ENCODE assay signal across 15 cellular contexts in the genomic region with DNA sequence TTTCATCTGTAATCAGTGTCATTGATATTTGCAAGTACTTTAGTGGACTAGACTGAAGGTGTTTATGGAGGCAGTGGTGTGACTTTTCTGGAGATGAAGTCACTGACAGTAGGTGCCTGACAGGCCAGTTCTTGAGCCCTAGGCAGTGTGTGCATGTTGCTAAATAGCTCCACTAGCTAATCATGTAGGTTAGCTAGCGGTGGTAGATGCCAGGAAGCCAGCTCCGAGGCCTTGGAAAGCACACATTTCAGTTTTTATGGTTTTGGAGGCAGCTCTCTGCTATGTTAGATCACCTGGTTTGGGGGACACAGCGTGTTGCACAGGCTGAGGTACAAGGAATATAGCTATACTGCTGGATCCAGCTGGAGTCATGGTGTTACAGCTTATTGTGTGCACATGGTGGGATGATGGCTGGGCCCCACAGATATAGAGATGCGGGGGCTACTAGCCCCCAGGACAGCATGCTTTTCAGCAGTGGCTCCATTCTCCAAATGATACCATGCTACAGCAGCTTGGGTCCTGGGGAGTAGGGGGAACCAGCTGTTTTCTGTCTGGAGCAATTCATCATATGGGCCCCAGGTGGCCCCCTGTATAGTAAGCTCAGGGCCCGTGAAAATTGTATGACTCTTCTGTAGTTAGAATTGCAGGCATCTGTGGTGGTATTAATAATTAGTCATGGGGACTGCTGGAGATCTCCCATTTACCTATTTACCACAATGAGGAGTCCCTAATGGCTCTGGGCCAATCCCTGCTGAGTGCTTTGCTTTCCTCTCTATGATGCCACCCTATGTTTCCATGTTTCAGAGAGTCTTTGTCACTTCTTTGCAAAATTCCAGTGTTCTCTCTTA.
A peak's percentile ranks its signal among the peaks of the same experiment; 100 is the strongest.
DNase-seq lines count a peak whose midpoint lies in the region; TF ChIP-seq lines count a peak whose summit lies in the region.
"Had no signal": no experiment of that assay in that cellular context is flagged by ENCODE, and none has a peak within 500 bp of the region (broad histone marks: within the 10 kb centered on the region; RNA-seq: fewer than 3 reads in every experiment).

No MANE protein-coding gene starts in this region.

- H3K9me3 ChIP-seq in A673 (ENCODE audit: low read depth, low read length, poor library complexity, severe bottlenecking), result no peaks in the 10 kb centered on the region
- H3K9me3 ChIP-seq in SJCRH30 (replicated peaks), result peaks cover 1% of the 10 kb centered on the region; the same call in 1 of the 2 replicates
- H3K9me3 ChIP-seq in neural progenitor cell (ENCODE audit: low read depth), result no peaks in the 10 kb centered on the region
- H3K9me3 ChIP-seq: BLaER1 treated with 17β-estradiol and CSF1 and Interleukin-3, amounts not matched to agents 10 nM and 100 nM; HAP-1 had no signal

- H3K27ac ChIP-seq in A673 (ENCODE audit: low read depth, low read length, poor library complexity, severe bottlenecking) (no peak overlapping the region), SJCRH30 (peak overlapping the region; percentile 98), neural progenitor cell (no peak overlapping the region)
- H3K27ac ChIP-seq: 22Rv1; BLaER1 treated with 17β-estradiol and CSF1 and Interleukin-3, amounts not matched to agents 10 nM and 100 nM; HL-60 had no signal

- POLR2A ChIA-PET in A673 (lab: Charles Lee; ENCODE audit: low non-redundant PET), result no interaction called here

- peak overlapping the region; percentile 32 for H2AFZ ChIP-seq in neural progenitor cell (replicated peaks)

- H3K27me3 ChIP-seq in A673 (replicated peaks; ENCODE audit: insufficient read depth, low read depth, low read length, poor library complexity), result no peaks in the 10 kb centered on the region
- H3K27me3 ChIP-seq in SJCRH30, result no peaks in the 10 kb centered on the region
- H3K27me3 ChIP-seq in neural progenitor cell, result no peaks in the 10 kb centered on the region
- H3K27me3 ChIP-seq: BLaER1 treated with 17β-estradiol and CSF1 and Interleukin-3, amounts not matched to agents 10 nM and 100 nM had no signal

- CTCF ChIA-PET in A673 (lab: Charles Lee), result no interaction called here

- H3K4me1 ChIP-seq in A673 (ENCODE audit: insufficient read depth, low read length, poor library complexity, severe bottlenecking) (no peaks in the 10 kb centered on the region), SJCRH30 (peaks cover 35% of the 10 kb centered on the region), neural progenitor cell (no peaks in the 10 kb centered on the region)
- H3K4me1 ChIP-seq: BLaER1 treated with 17β-estradiol and CSF1 and Interleukin-3, amounts not matched to agents 10 nM and 100 nM; HAP-1 had no signal

- no peaks in the 10 kb centered on the region for H4K20me1 ChIP-seq in neural progenitor cell (ENCODE audit: low read depth)
- H4K20me1 ChIP-seq: BLaER1 treated with 17β-estradiol and CSF1 and Interleukin-3, amounts not matched to agents 10 nM and 100 nM had no signal

- H3K79me2 ChIP-seq in neural progenitor cell (ENCODE audit: low read depth), result no peaks in the 10 kb centered on the region

- H3K4me2 ChIP-seq in neural progenitor cell, result no peak overlapping the region
- H3K4me2 ChIP-seq: BLaER1 treated with 17β-estradiol and CSF1 and Interleukin-3, amounts not matched to agents 10 nM and 100 nM had no signal

- no peak overlapping the region for H3K27ac Mint-ChIP-seq in neural progenitor cell
- H3K27ac Mint-ChIP-seq: CD4-positive, CD25-positive, alpha-beta regulatory T cell had no signal

- H3F3A ChIP-seq in neural progenitor cell (ENCODE audit: low read depth), result no peaks in the 10 kb centered on the region

- H3K4me1 Mint-ChIP-seq in neural progenitor cell, result peaks cover 3% of the 10 kb centered on the region
- H3K4me1 Mint-ChIP-seq: CD4-positive, CD25-positive, alpha-beta regulatory T cell had no signal

- no peaks in the 10 kb centered on the region for H3K9me3 Mint-ChIP-seq in neural progenitor cell

- H3K36me3 ChIP-seq in A673 (ENCODE audit: insufficient read depth, low read length, poor library complexity, severe bottlenecking) (no peaks in the 10 kb centered on the region), SJCRH30 (no peaks in the 10 kb centered on the region), neural progenitor cell (no peaks in the 10 kb centered on the region)
- H3K36me3 ChIP-seq: BLaER1 treated with 17β-estradiol and CSF1 and Interleukin-3, amounts not matched to agents 10 nM and 100 nM; HAP-1 had no signal

- intact Hi-C loops in A673 (cut with micrococcal nuclease; ENCODE audit: unreplicated experiment), result no loop called here

- no peaks in the 10 kb centered on the region for H3K27me3 Mint-ChIP-seq in neural progenitor cell (ENCODE audit: insufficient read depth, low read depth)
- H3K27me3 Mint-ChIP-seq: CD4-positive, CD25-positive, alpha-beta regulatory T cell had no signal

- TF ChIP-seq CTCF in A673 (conservative IDR thresholded peaks at IDR 0.05; ENCODE audit: low read depth, low read length) (no peak), neural progenitor cell (IDR thresholded peaks at IDR 0.05) (no peak)

- DNase-seq in NCI-H146 (lab: John Stamatoyannopoulos, UW) (peak; percentile 26), NCI-H146 treated with DMSO at 0.1 percent for 48 hours (lab: John Stamatoyannopoulos, UW; ENCODE audit: unreplicated experiment) (no peak), A673 (ENCODE audit: low spot score) (peak; percentile 39), SJCRH30 (peak; percentile 93 to 99), neural progenitor cell (ENCODE audit: low spot score) (no peak), iPS-NIHi11 (ENCODE audit: low spot score) (no peak), NAMALWA (ENCODE audit: low spot score) (no peak)
- no peak for DNase-seq in stimulated activated CD4-positive, alpha-beta T cell treated with anti-CD3 and anti-CD28 coated beads, Interleukin-1b, Interleukin-23, amount 100 ng/mL, for 48 hours
- DNase-seq: ACHN; CD4-positive, CD25-positive, alpha-beta regulatory T cell; DMS53 had no signal

- no TSS peak for BruUV-seq in A673 (replicated peaks; lab: Mats Ljungman, UMichigan)

- H3K4me3 ChIP-seq in A673 (ENCODE audit: low read depth, low read length, poor library complexity, severe bottlenecking), result no peak overlapping the region
- H3K4me3 ChIP-seq in SJCRH30, result peak overlapping the region; percentile 1; the same call in 1 of the 2 replicates
- H3K4me3 ChIP-seq in neural progenitor cell, result no peak overlapping the region
- H3K4me3 ChIP-seq: BLaER1 treated with 17β-estradiol and CSF1 and Interleukin-3, amounts not matched to agents 10 nM and 100 nM; HAP-1 had no signal

- H3K36me3 Mint-ChIP-seq in neural progenitor cell, result no peaks in the 10 kb centered on the region
- H3K36me3 Mint-ChIP-seq: CD4-positive, CD25-positive, alpha-beta regulatory T cell had no signal

- H3K9ac ChIP-seq in neural progenitor cell, result no peak overlapping the region
- H3K9ac ChIP-seq: BLaER1 treated with 17β-estradiol and CSF1 and Interleukin-3, amounts not matched to agents 10 nM and 100 nM had no signal

- H3K4me3 Mint-ChIP-seq in neural progenitor cell, result no peak overlapping the region
- H3K4me3 Mint-ChIP-seq: CD4-positive, CD25-positive, alpha-beta regulatory T cell had no signal

Comparison
In these comparisons a context has a peak if more than half of its experiments do, and no peak if none do; other contexts are left out.
1. DNase-seq: peak in NCI-H146 (single experiment), A673 (single experiment) and SJCRH30 (2 of 2); none in NCI-H146 treated with DMSO at 0.1 percent for 48 hours (single experiment), neural progenitor cell (single experiment), iPS-NIHi11 (single experiment), NAMALWA (single experiment) and stimulated activated CD4-positive, alpha-beta T cell treated with anti-CD3 and anti-CD28 coated beads, Interleukin-1b, Interleukin-23, amount 100 ng/mL, for 48 hours (single experiment).